1 cellular context compared by ENCODE assay signal in genomic region chr5:138213161-138214029, GRCh38.
A peak's percentile ranks its signal among the peaks of the same experiment; 100 is the strongest.
TF ChIP-seq lines count a peak whose summit lies in the region.

CDC23 (minus strand) TSS chr5:138213323; CDS start chr5:138213312, 11 bp downstream.

TF ChIP-seq in WTC11, 78 proteins besides CTCF, POLR2A, EP300 and RAD21 (continued from another document):
- TF ChIP-seq ZBTB21 (CRISPR knock-in tag; IDR thresholded peaks at IDR 0.05; ENCODE audit: borderline replicate concordance) (no peak), ZMAT4 (CRISPR knock-in tag; IDR thresholded peaks at IDR 0.05) (no peak), MXD4 (CRISPR knock-in tag; IDR thresholded peaks at IDR 0.05; ENCODE audit: borderline replicate concordance) (no peak), NR1H2 (CRISPR knock-in tag; IDR thresholded peaks at IDR 0.05) (no peak), MAX (CRISPR knock-in tag; IDR thresholded peaks at IDR 0.05) (no peak), E2F5 (CRISPR knock-in tag; IDR thresholded peaks at IDR 0.05) (peak; percentile 95), FOXP4 (CRISPR knock-in tag; IDR thresholded peaks at IDR 0.05) (0 out of 2 replicates have a peak, but pooled peaks have one; percentile 62), OVOL2 (CRISPR knock-in tag; IDR thresholded peaks at IDR 0.05; ENCODE audit: borderline replicate concordance) (no peak), ETV6 (CRISPR knock-in tag; IDR thresholded peaks at IDR 0.05) (peak; percentile 63; the same call in 1 of the 2 replicates), ZSCAN18 (CRISPR knock-in tag; IDR thresholded peaks at IDR 0.05) (no peak), EMX1 (CRISPR knock-in tag; IDR thresholded peaks at IDR 0.05) (no peak)
TF ChIP-seq in WTC11: peak in this region for 10.
